1 cellular context compared by ENCODE assay signal in genomic region chr7:27198138-27198841, GRCh38.
TF ChIP-seq lines count a peak whose summit lies in the region.

No MANE protein-coding gene starts in this region.

TF ChIP-seq in H1, 55 proteins besides CTCF, POLR2A, EP300 and RAD21:
- TF ChIP-seq KDM4A (IDR thresholded peaks at IDR 0.05; ENCODE audit: low read depth, low read length, severe bottlenecking) (no peak), RBBP5 (IDR thresholded peaks at IDR 0.05; ENCODE audit: borderline replicate concordance, low read depth, low read length) (no peak), GABPA (IDR thresholded peaks at IDR 0.05; ENCODE audit: borderline replicate concordance, insufficient read depth, low read length) (no peak), SP2 (IDR thresholded peaks at IDR 0.05; ENCODE audit: low read length) (no peak), BACH1 (IDR thresholded peaks at IDR 0.05; ENCODE audit: low read length) (no peak), RNF2 (IDR thresholded peaks at IDR 0.05; ENCODE audit: borderline replicate concordance, low read depth, low read length, missing control alignments, poor library complexity, severe bottlenecking) (peak; percentile 84), EZH2 (IDR thresholded peaks at IDR 0.05; ENCODE audit: low read depth, low read length, severe bottlenecking) (peak; percentile 97)
- TF ChIP-seq, protein P1, sequence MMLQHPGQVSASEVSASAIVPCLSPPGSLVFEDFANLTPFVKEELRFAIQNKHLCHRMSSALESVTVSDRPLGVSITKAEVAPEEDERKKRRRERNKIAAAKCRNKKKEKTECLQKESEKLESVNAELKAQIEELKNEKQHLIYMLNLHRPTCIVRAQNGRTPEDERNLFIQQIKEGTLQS (IDR thresholded peaks at IDR 0.05; ENCODE audit: insufficient read depth, low read depth, low read length), result no peak
- TF ChIP-seq, protein P2, sequence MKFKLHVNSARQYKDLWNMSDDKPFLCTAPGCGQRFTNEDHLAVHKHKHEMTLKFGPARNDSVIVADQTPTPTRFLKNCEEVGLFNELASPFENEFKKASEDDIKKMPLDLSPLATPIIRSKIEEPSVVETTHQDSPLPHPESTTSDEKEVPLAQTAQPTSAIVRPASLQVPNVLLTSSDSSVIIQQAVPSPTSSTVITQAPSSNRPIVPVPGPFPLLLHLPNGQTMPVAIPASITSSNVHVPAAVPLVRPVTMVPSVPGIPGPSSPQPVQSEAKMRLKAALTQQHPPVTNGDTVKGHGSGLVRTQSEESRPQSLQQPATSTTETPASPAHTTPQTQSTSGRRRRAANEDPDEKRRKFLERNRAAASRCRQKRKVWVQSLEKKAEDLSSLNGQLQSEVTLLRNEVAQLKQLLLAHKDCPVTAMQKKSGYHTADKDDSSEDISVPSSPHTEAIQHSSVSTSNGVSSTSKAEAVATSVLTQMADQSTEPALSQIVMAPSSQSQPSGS (IDR thresholded peaks at IDR 0.05; ENCODE audit: low read length), result no peak
